8 cellular contexts compared by ENCODE assay signal in the genomic region with DNA sequence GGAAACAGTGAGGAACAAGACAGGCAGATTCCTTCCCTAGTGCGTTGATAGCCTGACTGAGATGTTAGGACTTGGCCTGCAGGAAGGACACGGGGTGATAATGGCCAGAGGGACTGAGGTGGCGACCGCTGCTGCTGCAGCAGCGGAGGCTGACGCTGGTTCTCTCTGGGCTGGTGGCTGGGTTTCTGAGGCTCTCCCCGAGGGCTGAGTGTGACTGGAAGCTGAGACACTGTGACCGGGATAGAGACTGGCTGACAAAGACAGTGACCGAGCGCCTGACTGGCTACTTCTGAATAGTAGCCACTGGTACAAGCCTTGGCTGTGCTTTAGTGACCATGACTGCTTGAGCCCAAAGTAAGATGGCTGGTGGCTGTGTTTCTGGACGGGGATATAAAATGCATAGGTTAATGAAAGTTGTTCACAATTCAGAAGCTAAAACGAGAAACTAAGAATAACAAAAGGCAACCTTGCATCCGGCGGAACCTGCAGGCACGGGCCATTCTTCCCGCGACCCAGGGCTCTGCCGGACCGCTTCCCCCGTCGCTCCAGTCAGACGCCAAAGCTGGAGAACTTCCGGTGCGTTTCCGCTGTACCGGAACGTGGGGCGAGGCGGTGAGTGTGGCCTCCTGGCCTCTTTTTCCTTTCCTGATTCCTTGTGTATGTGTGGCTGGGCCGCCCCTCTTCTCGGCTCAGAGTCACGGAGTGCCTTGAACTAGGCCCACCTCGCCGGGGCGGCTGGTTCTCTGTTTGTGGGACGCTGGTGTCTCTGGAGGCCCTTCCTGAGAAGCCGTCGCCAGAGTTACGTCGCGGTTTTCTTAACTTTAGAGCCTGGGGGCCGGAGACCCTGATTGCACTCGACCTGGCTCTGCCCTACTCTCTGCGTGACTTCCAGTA. TPM values are rescaled to one million over a fixed set of nuclear protein-coding genes. Genes with fewer than 3 reads are reported as not detected.
A peak's percentile ranks its signal among the peaks of the same experiment; 100 is the strongest.
DNase-seq lines count a peak whose midpoint lies in the region; ATAC-seq and TF ChIP-seq lines count a peak whose summit lies in the region.

A gene with protein sequence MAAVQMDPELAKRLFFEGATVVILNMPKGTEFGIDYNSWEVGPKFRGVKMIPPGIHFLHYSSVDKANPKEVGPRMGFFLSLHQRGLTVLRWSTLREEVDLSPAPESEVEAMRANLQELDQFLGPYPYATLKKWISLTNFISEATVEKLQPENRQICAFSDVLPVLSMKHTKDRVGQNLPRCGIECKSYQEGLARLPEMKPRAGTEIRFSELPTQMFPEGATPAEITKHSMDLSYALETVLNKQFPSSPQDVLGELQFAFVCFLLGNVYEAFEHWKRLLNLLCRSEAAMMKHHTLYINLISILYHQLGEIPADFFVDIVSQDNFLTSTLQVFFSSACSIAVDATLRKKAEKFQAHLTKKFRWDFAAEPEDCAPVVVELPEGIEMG (plus strand): TSS at position 587 of the 894 bp plus-strand sequence. CDS start 3,391 bp downstream, outside the sequence.

- H3K9me3 ChIP-seq in left lung: no peaks in the 10 kb centered on the region

- ATAC-seq in HG03196 (IDR thresholded peaks at IDR 0.05; ENCODE audit: unreplicated experiment): peak; percentile 73
- ATAC-seq in left lung: peak; percentile 98
- no peak for ATAC-seq in HG03520 (IDR thresholded peaks at IDR 0.05; ENCODE audit: unreplicated experiment)

- TF ChIP-seq CTCF in GM12865 (IDR thresholded peaks at IDR 0.05; ENCODE audit: insufficient read depth, low read depth, low read length, missing control alignments) (no peak), left lung (IDR thresholded peaks at IDR 0.05) (no peak)

- peaks cover 6 to 32% of the 10 kb centered on the region in 2 donors for H3K4me1 ChIP-seq in left lung

- H3K36me3 ChIP-seq in left lung: peaks cover 0 to 25% of the 10 kb centered on the region in 2 donors

- H3K4me3 ChIP-seq in GM12865 (ENCODE audit: low read depth, low read length) (peak within 1 kb of the TSS; percentile 76), left lung (peak within 1 kb of the TSS; percentile 76 to 94)

- H3K27ac ChIP-seq in left lung: peak within 1 kb of the TSS; percentile 58 to 80

- no peaks in the 10 kb centered on the region for H3K27me3 ChIP-seq in left lung

- peak; percentile 88 for DNase-seq in GM12865 (ENCODE audit: low read depth)
- peak; percentile 59 to 92 for DNase-seq in NCI-H526 (lab: John Stamatoyannopoulos, UW)
- DNase-seq in activated CD4-positive, alpha-beta T cell treated with anti-CD3 and anti-CD28 coated beads, Interleukin-2, amount 50 U/mL, for 1 hour: peak; percentile 73
- DNase-seq in dedifferentiated amniotic fluid mesenchymal stem cell (ENCODE audit: extremely low spot score): peak; percentile 58
- DNase-seq in left lung: peak; percentile 81 to 90
- peak; percentile 84 to 87 for DNase-seq in stimulated activated CD4-positive, alpha-beta T cell treated with anti-CD3 and anti-CD28 coated beads, Interleukin-2, amount 100 ng/mL, for 24 hours

- intact Hi-C loops in left lung (cut with DNase I): no loop called here

RNA-seq across cellular contexts. Expression of the gene that starts here (rescaled TPM):
- 10 to 100 TPM; 23.1 to 23.4 TPM for total RNA-seq in left lung
